18 cellular contexts compared by ENCODE assay signal in genomic region chr16:89434490-89434889, GRCh38. TPM values are rescaled to one million over a fixed set of nuclear protein-coding genes. Genes with fewer than 3 reads are reported as not detected.
DNase-seq lines count a peak whose midpoint lies in the region; ATAC-seq and TF ChIP-seq lines count a peak whose summit lies in the region.
"Had no signal": no experiment of that assay in that cellular context is flagged by ENCODE, and none has a peak within 500 bp of the region (broad histone marks: within the 10 kb centered on the region; RNA-seq: fewer than 3 reads in every experiment).

No MANE protein-coding gene starts in this region.

- POLR2A ChIA-PET in activated CD4-positive, alpha-beta memory T cell treated with anti-CD3 and anti-CD28 coated beads for 36 hours (lab: Charles Lee): no interaction called here
- POLR2A ChIA-PET in activated CD4-positive, alpha-beta memory T cell treated with anti-CD3 and anti-CD28 coated beads, Interleukin-2, amount 10 ng/mL, durations not matched to agents 7 days and 5 days (lab: Charles Lee): interaction anchor here (0.8 kb wide), 1 partner anchor 8 kb away, joined by 3 read pairs; no protein-coding TSS in a partner anchor
- POLR2A ChIA-PET in CD8-positive, alpha-beta T cell (lab: Charles Lee): interaction anchor here (0.5 to 2.4 kb wide), 5 partner anchors 12 to 547 kb away, joined by 3 to 13 read pairs (median 3); no protein-coding TSS in a partner anchor
- POLR2A ChIA-PET in naive thymus-derived CD4-positive, alpha-beta T cell (lab: Charles Lee): interaction anchor here (1.5 to 2.7 kb wide), 2 partner anchors 14 to 50 kb away, joined by 4 to 10 read pairs; no protein-coding TSS in a partner anchor
- POLR2A ChIA-PET in PC-9 (lab: Charles Lee; ENCODE audit: unreplicated experiment): no interaction called here

- H3K4me2 ChIP-seq in PC-9: no peak overlapping the region

- no peaks in the 10 kb centered on the region for H3K27me3 ChIP-seq in CD8-positive, alpha-beta T cell (ENCODE audit: insufficient read depth, low read length)
- H3K27me3 ChIP-seq in naive thymus-derived CD4-positive, alpha-beta T cell (ENCODE audit: control insufficient read depth in 2 of 2, insufficient read depth in 2 of 2, low read length in 2 of 2): no peaks in the 10 kb centered on the region
- no peaks in the 10 kb centered on the region for H3K27me3 ChIP-seq in PC-9 (ENCODE audit: insufficient read depth, low read depth)
- H3K27me3 ChIP-seq: left lung, upper lobe of right lung had no signal

- H3K27me3 Mint-ChIP-seq in activated CD4-positive, alpha-beta memory T cell treated with anti-CD3 and anti-CD28 coated beads for 36 hours: no peaks in the 10 kb centered on the region
- no peaks in the 10 kb centered on the region for H3K27me3 Mint-ChIP-seq in activated CD4-positive, alpha-beta memory T cell treated with anti-CD3 and anti-CD28 coated beads, Interleukin-2, amount 10 ng/mL, durations not matched to agents 7 days and 5 days
- no peaks in the 10 kb centered on the region for H3K27me3 Mint-ChIP-seq in CD8-positive, alpha-beta T cell (ENCODE audit: low read depth)
- no peaks in the 10 kb centered on the region for H3K27me3 Mint-ChIP-seq in activated naive CD8-positive, alpha-beta T cell
- H3K27me3 Mint-ChIP-seq in naive thymus-derived CD4-positive, alpha-beta T cell: no peaks in the 10 kb centered on the region

- H3K36me3 Mint-ChIP-seq in activated CD4-positive, alpha-beta memory T cell treated with anti-CD3 and anti-CD28 coated beads for 36 hours: peaks cover 17% of the 10 kb centered on the region
- peaks cover 37% of the 10 kb centered on the region for H3K36me3 Mint-ChIP-seq in activated CD4-positive, alpha-beta memory T cell treated with anti-CD3 and anti-CD28 coated beads, Interleukin-2, amount 10 ng/mL, durations not matched to agents 7 days and 5 days (ENCODE audit: low read depth)
- peaks cover 33% of the 10 kb centered on the region for H3K36me3 Mint-ChIP-seq in CD8-positive, alpha-beta T cell
- H3K36me3 Mint-ChIP-seq in activated naive CD8-positive, alpha-beta T cell: peaks cover 4% of the 10 kb centered on the region
- H3K36me3 Mint-ChIP-seq in naive thymus-derived CD4-positive, alpha-beta T cell: peaks cover 0 to 9% (median 5%) of the 10 kb centered on the region in 5 donors

- H4K20me1 ChIP-seq in PC-9 (ENCODE audit: insufficient read depth): peaks cover 89% of the 10 kb centered on the region

- no peaks in the 10 kb centered on the region for H3K9me3 ChIP-seq in CD8-positive, alpha-beta T cell (ENCODE audit: low read length)
- no peaks in the 10 kb centered on the region for H3K9me3 ChIP-seq in naive thymus-derived CD4-positive, alpha-beta T cell (ENCODE audit: control insufficient read depth in 2 of 3, low read length in 3 of 3)
- H3K9me3 ChIP-seq in PC-9 (ENCODE audit: insufficient read depth, low read depth): 0 out of 2 replicates have a peak, but pooled peaks cover 3% of the 10 kb centered on the region
- H3K9me3 ChIP-seq: left lung, upper lobe of right lung had no signal

- no peak overlapping the region for H3K4me3 ChIP-seq in CD8-positive, alpha-beta T cell (ENCODE audit: low read depth, low read length)
- H3K4me3 ChIP-seq in naive thymus-derived CD4-positive, alpha-beta T cell (ENCODE audit: low read length): no peak overlapping the region
- no peak overlapping the region for H3K4me3 ChIP-seq in PC-9
- H3K4me3 ChIP-seq: left lung, upper lobe of right lung had no signal

- no peak overlapping the region for H3K27ac ChIP-seq in CD8-positive, alpha-beta T cell (ENCODE audit: low read depth, low read length)
- H3K27ac ChIP-seq in naive thymus-derived CD4-positive, alpha-beta T cell (ENCODE audit: low read depth, low read length): no peak overlapping the region
- H3K27ac ChIP-seq in PC-9: no peak overlapping the region
- H3K27ac ChIP-seq: upper lobe of right lung had no signal

- no peak for DNase-seq in activated CD4-positive, alpha-beta memory T cell treated with anti-CD3 and anti-CD28 coated beads for 36 hours
- no peak for DNase-seq in activated CD4-positive, alpha-beta memory T cell treated with anti-CD3 and anti-CD28 coated beads, Interleukin-2, amount 10 ng/mL, durations not matched to agents 7 days and 5 days
- no peak for DNase-seq in CD8-positive, alpha-beta T cell
- DNase-seq in naive thymus-derived CD4-positive, alpha-beta T cell: no peak
- no peak for DNase-seq in PC-9
- DNase-seq: activated CD4-positive, alpha-beta T cell treated with anti-CD3 and anti-CD28 coated beads for 4 hours; activated naive CD4-positive, alpha-beta T cell treated with Interleukin-2 at 50 U/mL for 16 hours; DMS53; effector CD4-positive, alpha-beta T cell; foreskin fibroblast; GF-D8; left lung; NCI-H187; Right ventricle myocardium superior; upper lobe of right lung had no signal

- H3K79me2 ChIP-seq in PC-9 (ENCODE audit: low read depth): peaks cover 96% of the 10 kb centered on the region

- no peak for ATAC-seq in CD8-positive, alpha-beta T cell
- ATAC-seq in naive thymus-derived CD4-positive, alpha-beta T cell: no peak
- no peak for ATAC-seq in HG03108 (IDR thresholded peaks at IDR 0.05; ENCODE audit: unreplicated experiment)
- no peak for ATAC-seq in HG02840 (IDR thresholded peaks at IDR 0.05; ENCODE audit: low FRiP score, unreplicated experiment)
- ATAC-seq: left lung, upper lobe of right lung had no signal

- H3K4me3 Mint-ChIP-seq in activated CD4-positive, alpha-beta memory T cell treated with anti-CD3 and anti-CD28 coated beads for 36 hours: no peak overlapping the region
- H3K4me3 Mint-ChIP-seq in activated CD4-positive, alpha-beta memory T cell treated with anti-CD3 and anti-CD28 coated beads, Interleukin-2, amount 10 ng/mL, durations not matched to agents 7 days and 5 days: no peak overlapping the region
- peak overlapping the region; percentile 15 for H3K4me3 Mint-ChIP-seq in CD8-positive, alpha-beta T cell
- H3K4me3 Mint-ChIP-seq in activated naive CD8-positive, alpha-beta T cell: peak overlapping the region; percentile 81
- H3K4me3 Mint-ChIP-seq in naive thymus-derived CD4-positive, alpha-beta T cell: peak overlapping the region in 6 of 10 donors; percentile 44 to 93 (median 76)

- peak overlapping the region; percentile 15 for H3K27ac Mint-ChIP-seq in activated CD4-positive, alpha-beta memory T cell treated with anti-CD3 and anti-CD28 coated beads for 36 hours
- no peak overlapping the region for H3K27ac Mint-ChIP-seq in activated CD4-positive, alpha-beta memory T cell treated with anti-CD3 and anti-CD28 coated beads, Interleukin-2, amount 10 ng/mL, durations not matched to agents 7 days and 5 days
- no peak overlapping the region for H3K27ac Mint-ChIP-seq in CD8-positive, alpha-beta T cell
- no peak overlapping the region for H3K27ac Mint-ChIP-seq in activated naive CD8-positive, alpha-beta T cell
- peak overlapping the region in 6 of 9 donors; percentile 51 to 94 (median 82) for H3K27ac Mint-ChIP-seq in naive thymus-derived CD4-positive, alpha-beta T cell

- peaks cover 57% of the 10 kb centered on the region for H3K4me1 Mint-ChIP-seq in activated CD4-positive, alpha-beta memory T cell treated with anti-CD3 and anti-CD28 coated beads for 36 hours (ENCODE audit: low read depth)
- H3K4me1 Mint-ChIP-seq in activated CD4-positive, alpha-beta memory T cell treated with anti-CD3 and anti-CD28 coated beads, Interleukin-2, amount 10 ng/mL, durations not matched to agents 7 days and 5 days: peaks cover 48% of the 10 kb centered on the region
- H3K4me1 Mint-ChIP-seq in CD8-positive, alpha-beta T cell (ENCODE audit: low read depth): peaks cover 58% of the 10 kb centered on the region
- peaks cover 58% of the 10 kb centered on the region for H3K4me1 Mint-ChIP-seq in activated naive CD8-positive, alpha-beta T cell (ENCODE audit: low read depth)
- H3K4me1 Mint-ChIP-seq in naive thymus-derived CD4-positive, alpha-beta T cell: peaks cover 0 to 50% (median 9%) of the 10 kb centered on the region in 7 donors

- H3K9me2 ChIP-seq in PC-9 (ENCODE audit: insufficient read depth): no peaks in the 10 kb centered on the region

- peaks cover 82% of the 10 kb centered on the region for H3K4me1 ChIP-seq in CD8-positive, alpha-beta T cell (ENCODE audit: insufficient read depth, low read length)
- peaks cover 68 to 86% of the 10 kb centered on the region in 2 donors for H3K4me1 ChIP-seq in naive thymus-derived CD4-positive, alpha-beta T cell (ENCODE audit: control insufficient read depth in 2 of 2, insufficient read depth in 2 of 2, low read length in 2 of 2)
- H3K4me1 ChIP-seq in PC-9 (replicated peaks; ENCODE audit: insufficient read depth): no peaks in the 10 kb centered on the region

- no peak for TF ChIP-seq CTCF in CD8-positive, alpha-beta T cell (IDR thresholded peaks at IDR 0.05)
- no peak for TF ChIP-seq CTCF in PC-9 (conservative IDR thresholded peaks at IDR 0.05)

- CTCF ChIA-PET in activated CD4-positive, alpha-beta memory T cell treated with anti-CD3 and anti-CD28 coated beads for 36 hours (lab: Charles Lee): no interaction called here
- CTCF ChIA-PET in activated CD4-positive, alpha-beta memory T cell treated with anti-CD3 and anti-CD28 coated beads, Interleukin-2, amount 10 ng/mL, durations not matched to agents 7 days and 5 days (lab: Charles Lee): interaction anchor here (1.2 kb wide), 1 partner anchor 21 kb away, joined by 4 read pairs; no protein-coding TSS in a partner anchor
- CTCF ChIA-PET in CD8-positive, alpha-beta T cell (lab: Charles Lee): interaction anchor here (0.7 to 1.6 kb wide), 3 partner anchors 8 to 49 kb away, joined by 3 read pairs; no protein-coding TSS in a partner anchor
- CTCF ChIA-PET in naive thymus-derived CD4-positive, alpha-beta T cell (lab: Charles Lee): interaction anchor here (0.6 to 1.2 kb wide), 2 partner anchors 12 to 50 kb away, joined by 4 read pairs; no protein-coding TSS in a partner anchor
- CTCF ChIA-PET in PC-9 (lab: Charles Lee): no interaction called here

- peaks cover 59% of the 10 kb centered on the region; the same call in 1 of the 2 replicates for H3F3A ChIP-seq in PC-9 (ENCODE audit: insufficient read depth, low read depth)

- intact Hi-C loops in activated CD4-positive, alpha-beta memory T cell treated with anti-CD3 and anti-CD28 coated beads for 36 hours (cut with micrococcal nuclease): no loop called here
- intact Hi-C loops in CD8-positive, alpha-beta T cell (cut with DNase I, micrococcal nuclease): no loop called here
- intact Hi-C loops in naive thymus-derived CD4-positive, alpha-beta T cell (cut with micrococcal nuclease): no loop called here
- intact Hi-C loops in PC-9 (cut with micrococcal nuclease; ENCODE audit: unreplicated experiment): no loop called here

- no peaks in the 10 kb centered on the region for H3K9me3 Mint-ChIP-seq in activated CD4-positive, alpha-beta memory T cell treated with anti-CD3 and anti-CD28 coated beads for 36 hours
- no peaks in the 10 kb centered on the region for H3K9me3 Mint-ChIP-seq in activated CD4-positive, alpha-beta memory T cell treated with anti-CD3 and anti-CD28 coated beads, Interleukin-2, amount 10 ng/mL, durations not matched to agents 7 days and 5 days
- no peaks in the 10 kb centered on the region for H3K9me3 Mint-ChIP-seq in CD8-positive, alpha-beta T cell
- no peaks in the 10 kb centered on the region for H3K9me3 Mint-ChIP-seq in activated naive CD8-positive, alpha-beta T cell (ENCODE audit: low read depth)
- peaks cover 0 to 6% (median 0%) of the 10 kb centered on the region in 11 donors for H3K9me3 Mint-ChIP-seq in naive thymus-derived CD4-positive, alpha-beta T cell

- BruUV-seq in PC-9 (replicated peaks; lab: Mats Ljungman, UMichigan): no TSS peak

- no peak overlapping the region for H2AFZ ChIP-seq in PC-9

- no peaks in the 10 kb centered on the region for H3K36me3 ChIP-seq in CD8-positive, alpha-beta T cell (ENCODE audit: insufficient read depth, low read length)
- H3K36me3 ChIP-seq in naive thymus-derived CD4-positive, alpha-beta T cell (ENCODE audit: control insufficient read depth in 2 of 3, insufficient read depth in 3 of 3, low read length in 3 of 3): peaks cover 0 to 8% (median 0%) of the 10 kb centered on the region in 3 experiments
- 0 out of 2 replicates have a peak, but pooled peaks cover 4% of the 10 kb centered on the region for H3K36me3 ChIP-seq in PC-9 (ENCODE audit: low read depth)
- H3K36me3 ChIP-seq: left lung, upper lobe of right lung had no signal

RNA-seq across cellular contexts. Expression of gene ANKRD11, which starts 55.9 kb away (rescaled TPM):
- 100 to 1,000 TPM; 126 to 133 TPM for total RNA-seq in activated CD4-positive, alpha-beta memory T cell treated with anti-CD3 and anti-CD28 coated beads for 36 hours
- 100 to 1,000 TPM; 199 to 208 TPM for total RNA-seq in activated CD4-positive, alpha-beta memory T cell treated with anti-CD3 and anti-CD28 coated beads, Interleukin-2, amount 10 ng/mL, durations not matched to agents 7 days and 5 days
- 100 to 1,000 TPM; 257 to 260 TPM for total RNA-seq in CD8-positive, alpha-beta T cell
- total RNA-seq in naive thymus-derived CD4-positive, alpha-beta T cell: 100 to 1,000 TPM; 178 to 254 (median 240) TPM
- 10 to 100 TPM in 1 of 2 donors, 1 to 10 TPM in 1; 8.7 to 28.4 TPM for polyA plus RNA-seq in naive thymus-derived CD4-positive, alpha-beta T cell
- total RNA-seq in PC-9 (2021): 206 and 220 TPM in 2 replicates

Comparison
In these comparisons a context has a peak if more than half of its experiments do, and no peak if none do; other contexts are left out.
1. H3K27ac Mint-ChIP-seq: peak in activated CD4-positive, alpha-beta memory T cell treated with anti-CD3 and anti-CD28 coated beads for 36 hours (single experiment) and naive thymus-derived CD4-positive, alpha-beta T cell (6 of 9); none in activated CD4-positive, alpha-beta memory T cell treated with anti-CD3 and anti-CD28 coated beads, Interleukin-2, amount 10 ng/mL, durations not matched to agents 7 days and 5 days (single experiment), CD8-positive, alpha-beta T cell (single experiment) and activated naive CD8-positive, alpha-beta T cell (single experiment).
2. CTCF ChIA-PET loops: an anchor here in activated CD4-positive, alpha-beta memory T cell treated with anti-CD3 and anti-CD28 coated beads, Interleukin-2, amount 10 ng/mL, durations not matched to agents 7 days and 5 days (1.2 kb wide), CD8-positive, alpha-beta T cell (0.7 to 1.6 kb wide) and naive thymus-derived CD4-positive, alpha-beta T cell (0.6 to 1.2 kb wide); none called in activated CD4-positive, alpha-beta memory T cell treated with anti-CD3 and anti-CD28 coated beads for 36 hours and PC-9.
3. POLR2A ChIA-PET loops: an anchor here in activated CD4-positive, alpha-beta memory T cell treated with anti-CD3 and anti-CD28 coated beads, Interleukin-2, amount 10 ng/mL, durations not matched to agents 7 days and 5 days (0.8 kb wide), CD8-positive, alpha-beta T cell (0.5 to 2.4 kb wide) and naive thymus-derived CD4-positive, alpha-beta T cell (1.5 to 2.7 kb wide); none called in activated CD4-positive, alpha-beta memory T cell treated with anti-CD3 and anti-CD28 coated beads for 36 hours and PC-9.
4. H3K4me3 Mint-ChIP-seq: peak in CD8-positive, alpha-beta T cell (single experiment), activated naive CD8-positive, alpha-beta T cell (single experiment) and naive thymus-derived CD4-positive, alpha-beta T cell (6 of 10); none in activated CD4-positive, alpha-beta memory T cell treated with anti-CD3 and anti-CD28 coated beads for 36 hours (single experiment) and activated CD4-positive, alpha-beta memory T cell treated with anti-CD3 and anti-CD28 coated beads, Interleukin-2, amount 10 ng/mL, durations not matched to agents 7 days and 5 days (single experiment).